ENCODE assay signal across 16 cellular contexts in genomic region chr11:117505285-117505970, GRCh38.
A peak's percentile ranks its signal among the peaks of the same experiment; 100 is the strongest.
DNase-seq lines count a peak whose midpoint lies in the region; ATAC-seq and TF ChIP-seq lines count a peak whose summit lies in the region.
"Had no signal": no experiment of that assay in that cellular context is flagged by ENCODE, and none has a peak within 500 bp of the region (broad histone marks: within the 10 kb centered on the region; RNA-seq: fewer than 3 reads in every experiment).

No MANE protein-coding gene starts in this region.

- H2BK20ac ChIP-seq in IMR-90 (ENCODE audit: low read depth, low read length): no peak overlapping the region

- no peak for TF ChIP-seq POLR2A in IMR-90 (IDR thresholded peaks at IDR 0.05; ENCODE audit: low read depth, low read length)
- TF ChIP-seq POLR2A in GM18505 (IDR thresholded peaks at IDR 0.05; ENCODE audit: borderline replicate concordance, extremely low read depth, insufficient read depth, insufficient read length): no peak
- no peak for TF ChIP-seq POLR2A in gastrocnemius medialis (IDR thresholded peaks at IDR 0.05)

- no peak overlapping the region for H3K4me2 ChIP-seq in IMR-90 (ENCODE audit: low read depth, low read length)

- no peak overlapping the region for H2BK15ac ChIP-seq in IMR-90 (ENCODE audit: low read depth, low read length)

- no peak overlapping the region for H3K14ac ChIP-seq in IMR-90 (replicated peaks; ENCODE audit: low read depth, low read length)

- WGBS in IMR-90 (ENCODE audit: extremely low coverage in 2 of 2, insufficient read length in 1 of 2), 2 experiments: 78% methylated on average over 26 of the region's 27 CpGs; no CpG with 5 or more reads in 1 of the 2 experiments

- no peaks in the 10 kb centered on the region for H3K79me1 ChIP-seq in IMR-90 (ENCODE audit: low read depth in 1 of 2, low read length in 2 of 2)

- dilution Hi-C loops in IMR-90 (cut with HindIII; ENCODE audit: low sequenced_read_pairs, unreplicated experiment): no loop called here

- H2AK9ac ChIP-seq in IMR-90 (replicated peaks; ENCODE audit: low read depth, low read length, poor library complexity): no peak overlapping the region

- H3K27me3 ChIP-seq in IMR-90 (ENCODE audit: control insufficient read depth, insufficient read depth, low read length) (peaks cover 25% of the 10 kb centered on the region), foreskin keratinocyte (peaks cover 11% of the 10 kb centered on the region), gastrocnemius medialis (no peaks in the 10 kb centered on the region)

- no peak overlapping the region for H3K9ac ChIP-seq in IMR-90 (ENCODE audit: low read depth, low read length)

- H4K20me1 ChIP-seq in IMR-90 (ENCODE audit: insufficient read depth, low read length): no peaks in the 10 kb centered on the region

- TF ChIP-seq RAD21 in IMR-90 (IDR thresholded peaks at IDR 0.05; ENCODE audit: low read length): no peak

- no peak overlapping the region for H3K4ac ChIP-seq in IMR-90 (ENCODE audit: low read depth, low read length)

- DNase-seq in Daoy (ENCODE audit: low read depth) (peak; percentile 37), IMR-90 (no peak), NCI-H69 (lab: John Stamatoyannopoulos, UW) (peak; percentile 16), foreskin keratinocyte (no peak), HPDE6-E6E7 (ENCODE audit: extremely low spot score) (no peak), gastrocnemius medialis (no peak)
- DNase-seq: ACHN; CD4-positive, alpha-beta T cell; DMS153; DMS79; Karpas-422 had no signal

- H2BK5ac ChIP-seq in IMR-90 (ENCODE audit: low read depth, low read length, poor library complexity, severe bottlenecking): no peak overlapping the region

- H3K4me3 ChIP-seq in IMR-90 (ENCODE audit: insufficient read depth, low read depth, low read length) (no peak overlapping the region), gastrocnemius medialis (no peak overlapping the region)
- H3K4me3 ChIP-seq: GM12878, HAP-1 had no signal

- H2AFZ ChIP-seq in IMR-90 (replicated peaks; ENCODE audit: low read length, poor library complexity): peak overlapping the region; percentile 39

- no peak overlapping the region for H4K8ac ChIP-seq in IMR-90 (ENCODE audit: low read depth in 2 of 2, low read length in 2 of 2)

- H3K27ac ChIP-seq in IMR-90 (ENCODE audit: insufficient read depth, low read length): no peak overlapping the region
- H3K27ac ChIP-seq in foreskin keratinocyte: no peak overlapping the region
- H3K27ac ChIP-seq in gastrocnemius medialis: no peak overlapping the region
- H3K27ac ChIP-seq: C4-2B had no signal

- intact Hi-C loops in IMR-90 (cut with micrococcal nuclease): no loop called here
- intact Hi-C loops in gastrocnemius medialis (cut with DNase I; ENCODE audit: low total_unique reads): no loop called here

- H3K4me1 ChIP-seq in IMR-90 (ENCODE audit: control insufficient read depth, insufficient read depth, low read length) (no peaks in the 10 kb centered on the region), foreskin keratinocyte (no peaks in the 10 kb centered on the region), gastrocnemius medialis (no peaks in the 10 kb centered on the region)
- H3K4me1 ChIP-seq: HAP-1 had no signal

- H2BK120ac ChIP-seq in IMR-90 (ENCODE audit: low read depth, low read length): no peak overlapping the region

- no peak overlapping the region for H4K91ac ChIP-seq in IMR-90 (ENCODE audit: insufficient read depth, low read depth, low read length)

- CTCF ChIA-PET in IMR-90 (lab: Yijun Ruan, JAX): no interaction called here

- H3K36me3 ChIP-seq in IMR-90 (ENCODE audit: control insufficient read depth, insufficient read depth, low read length) (no peaks in the 10 kb centered on the region), gastrocnemius medialis (no peaks in the 10 kb centered on the region)
- H3K36me3 ChIP-seq: HAP-1 had no signal

- TF ChIP-seq CTCF in IMR-90 (conservative IDR thresholded peaks at IDR 0.05; ENCODE audit: low read depth, low read length): no peak
- no peak for TF ChIP-seq CTCF in foreskin keratinocyte (conservative IDR thresholded peaks at IDR 0.05)
- no peak for TF ChIP-seq CTCF in gastrocnemius medialis (IDR thresholded peaks at IDR 0.05 in 4 of 5, conservative IDR thresholded peaks at IDR 0.05 in 1 of 5)

- no TSS peak for BruUV-seq in IMR-90 (replicated peaks; lab: Mats Ljungman, UMichigan)

- ATAC-seq in IMR-90 (ENCODE audit: low read depth) (no peak), foreskin keratinocyte (peak; percentile 42), GM18505 (IDR thresholded peaks at IDR 0.05; ENCODE audit: unreplicated experiment) (no peak), GM21737 (IDR thresholded peaks at IDR 0.05; ENCODE audit: unreplicated experiment) (no peak), gastrocnemius medialis (no peak)

- no peak overlapping the region for H2AK5ac ChIP-seq in IMR-90 (ENCODE audit: low read depth, low read length)

- no peak overlapping the region for H4K5ac ChIP-seq in IMR-90 (ENCODE audit: low read depth, low read length)

- in situ Hi-C loops in IMR-90 (cut with MboI; ENCODE audit: low sequenced_read_pairs): no loop called here
- in situ Hi-C loops in gastrocnemius medialis (cut with MboI; ENCODE audit: low sequenced_read_pairs in 4 of 4): no loop called here

- POLR2A ChIA-PET in IMR-90 (lab: Charles Lee; ENCODE audit: unreplicated experiment): no interaction called here

- H3K9me3 ChIP-seq in IMR-90 (ENCODE audit: control insufficient read depth, insufficient read depth, low read length) (no peaks in the 10 kb centered on the region), gastrocnemius medialis (no peaks in the 10 kb centered on the region)
- H3K9me3 ChIP-seq: HAP-1 had no signal

- no peak overlapping the region for H3K56ac ChIP-seq in IMR-90 (ENCODE audit: extremely low read depth, insufficient read depth, low read length)

- no peak overlapping the region for H3K23ac ChIP-seq in IMR-90 (ENCODE audit: low read depth, low read length)

- H3K18ac ChIP-seq in IMR-90 (ENCODE audit: low read depth, low read length): no peak overlapping the region

- no peaks in the 10 kb centered on the region for H3K9me1 ChIP-seq in IMR-90 (ENCODE audit: insufficient read depth, low read length)

TF ChIP-seq in IMR-90, 13 proteins besides CTCF, POLR2A, EP300 and RAD21:
- TF ChIP-seq CHD1 (IDR thresholded peaks at IDR 0.05; ENCODE audit: low read depth, low read length): no peak
- TF ChIP-seq MAZ (IDR thresholded peaks at IDR 0.05; ENCODE audit: borderline replicate concordance, low read depth, low read length): no peak
- no peak for TF ChIP-seq MAFK (IDR thresholded peaks at IDR 0.05; ENCODE audit: low read depth, low read length)
- no peak for TF ChIP-seq USF2 (IDR thresholded peaks at IDR 0.05; ENCODE audit: low read depth, low read length)
- no peak for TF ChIP-seq NFE2L2 (IDR thresholded peaks at IDR 0.05; ENCODE audit: low read depth, low read length)
- TF ChIP-seq RCOR1 (IDR thresholded peaks at IDR 0.05; ENCODE audit: insufficient replicate concordance, low read length): no peak
- no peak for TF ChIP-seq FOS (IDR thresholded peaks at IDR 0.05; ENCODE audit: low read depth, low read length)
- no peak for TF ChIP-seq RFX5 (IDR thresholded peaks at IDR 0.05; ENCODE audit: low read depth, low read length)
- TF ChIP-seq, protein P1, sequence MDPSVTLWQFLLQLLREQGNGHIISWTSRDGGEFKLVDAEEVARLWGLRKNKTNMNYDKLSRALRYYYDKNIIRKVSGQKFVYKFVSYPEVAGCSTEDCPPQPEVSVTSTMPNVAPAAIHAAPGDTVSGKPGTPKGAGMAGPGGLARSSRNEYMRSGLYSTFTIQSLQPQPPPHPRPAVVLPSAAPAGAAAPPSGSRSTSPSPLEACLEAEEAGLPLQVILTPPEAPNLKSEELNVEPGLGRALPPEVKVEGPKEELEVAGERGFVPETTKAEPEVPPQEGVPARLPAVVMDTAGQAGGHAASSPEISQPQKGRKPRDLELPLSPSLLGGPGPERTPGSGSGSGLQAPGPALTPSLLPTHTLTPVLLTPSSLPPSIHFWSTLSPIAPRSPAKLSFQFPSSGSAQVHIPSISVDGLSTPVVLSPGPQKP (IDR thresholded peaks at IDR 0.05; ENCODE audit: borderline replicate concordance, low read depth, low read length): no peak
- TF ChIP-seq SMC3 (IDR thresholded peaks at IDR 0.05; ENCODE audit: low read depth, low read length): no peak
- TF ChIP-seq MXI1 (IDR thresholded peaks at IDR 0.05; ENCODE audit: borderline replicate concordance, low read depth, low read length): no peak
- no peak for TF ChIP-seq CEBPB (IDR thresholded peaks at IDR 0.05; ENCODE audit: low read depth, low read length)
- TF ChIP-seq BHLHE40 (IDR thresholded peaks at IDR 0.05; ENCODE audit: low read depth, low read length): no peak

Comparison
In these comparisons a context has a peak if more than half of its experiments do, and no peak if none do; other contexts are left out.
1. DNase-seq: peak in Daoy (single experiment) and NCI-H69 (single experiment); none in IMR-90 (single experiment), foreskin keratinocyte (0 of 2), HPDE6-E6E7 (single experiment) and gastrocnemius medialis (0 of 2).